In genomic region chr7:105532709-105533460, GRCh38 we compare ENCODE assay signal across 8 cellular contexts. TPM values are rescaled to one million over a fixed set of nuclear protein-coding genes. Genes with fewer than 3 reads are reported as not detected.
DNase-seq lines count a peak whose midpoint lies in the region; ATAC-seq and TF ChIP-seq lines count a peak whose summit lies in the region.

No MANE protein-coding gene starts in this region.

- no peaks in the 10 kb centered on the region for H3K9me3 Mint-ChIP-seq in activated T-cell treated with anti-CD3 and anti-CD28 coated beads, Interleukin-2, amount 50 U/mL, for 4 hours

- intact Hi-C loops in adrenal gland (cut with DNase I) (no loop called here), lower leg skin (cut with DNase I; ENCODE audit: low total_unique reads) (no loop called here), tibial artery (cut with DNase I; ENCODE audit: low total_unique reads) (no loop called here)

- no peak for TF ChIP-seq POLR2A in adrenal gland (IDR thresholded peaks at IDR 0.05)
- no peak for TF ChIP-seq POLR2A in lower leg skin (IDR thresholded peaks at IDR 0.05)

- H3K4me1 Mint-ChIP-seq in activated T-cell treated with anti-CD3 and anti-CD28 coated beads, Interleukin-2, amount 50 U/mL, for 4 hours (ENCODE audit: low read depth): peaks cover 34% of the 10 kb centered on the region

- no peak for ATAC-seq in activated T-cell treated with anti-CD3 and anti-CD28 coated beads, Interleukin-2, amount 50 U/mL, for 4 hours
- ATAC-seq in GM21390 (IDR thresholded peaks at IDR 0.05; ENCODE audit: unreplicated experiment): no peak
- no peak for ATAC-seq in omental fat pad (ENCODE audit: low FRiP score)

- H3K27me3 ChIP-seq in adrenal gland (no peaks in the 10 kb centered on the region), tibial artery (no peaks in the 10 kb centered on the region)

- H3K4me3 Mint-ChIP-seq in activated T-cell treated with anti-CD3 and anti-CD28 coated beads, Interleukin-2, amount 50 U/mL, for 4 hours: peak overlapping the region; percentile 89

- H3K36me3 ChIP-seq in adrenal gland (replicated peaks in 1 of 2): peaks cover 0 to 21% of the 10 kb centered on the region in 2 donors
- H3K36me3 ChIP-seq in tibial artery: peaks cover 4 to 14% (median 11%) of the 10 kb centered on the region in 3 donors

- no peak for DNase-seq in activated T-cell treated with anti-CD3 and anti-CD28 coated beads, Interleukin-2, amount 50 U/mL, for 4 hours
- DNase-seq in activated T-cell treated with anti-CD3 and anti-CD28 coated beads, Interleukin-2, amount 50 U/mL, for 48 hours: no peak
- no peak for DNase-seq in adrenal gland
- no peak for DNase-seq in lower leg skin (ENCODE audit: low spot score in 2 of 2)
- no peak for DNase-seq in tibial artery
- no peak for DNase-seq in germinal center (ENCODE audit: low spot score)
- DNase-seq in omental fat pad (ENCODE audit: low spot score): no peak

- 32 to 43% (median 38%) methylated on average over 10 to 12 of the region's 12 CpGs for WGBS in adrenal gland, 4 donors
- 34% methylated on average over 12 of the region's 12 CpGs for WGBS in lower leg skin, 2 donors

- H3K4me3 ChIP-seq in adrenal gland (peak overlapping the region; percentile 66 to 98 (median 93)), lower leg skin (ENCODE audit: low read depth, poor library complexity, severe bottlenecking) (peak overlapping the region; percentile 96), tibial artery (peak overlapping the region; percentile 91 to 98)

- TF ChIP-seq CTCF in adrenal gland (IDR thresholded peaks at IDR 0.05) (no peak), lower leg skin (IDR thresholded peaks at IDR 0.05) (no peak), tibial artery (IDR thresholded peaks at IDR 0.05) (no peak), omental fat pad (IDR thresholded peaks at IDR 0.05) (no peak)

- peaks cover 6% of the 10 kb centered on the region for H3K36me3 Mint-ChIP-seq in activated T-cell treated with anti-CD3 and anti-CD28 coated beads, Interleukin-2, amount 50 U/mL, for 4 hours (ENCODE audit: insufficient read depth)

- H3K27ac ChIP-seq in adrenal gland: peak overlapping the region in 2 of 5 donors; percentile 79 to 86
- H3K27ac ChIP-seq in tibial artery: peak overlapping the region; percentile 88 to 90

- H3K27me3 Mint-ChIP-seq in activated T-cell treated with anti-CD3 and anti-CD28 coated beads, Interleukin-2, amount 50 U/mL, for 4 hours (ENCODE audit: low read depth): no peaks in the 10 kb centered on the region

- no peaks in the 10 kb centered on the region for H3K9me3 ChIP-seq in adrenal gland (replicated peaks in 1 of 3)
- H3K9me3 ChIP-seq in tibial artery: no peaks in the 10 kb centered on the region

- peaks cover 8 to 15% of the 10 kb centered on the region in 2 donors for H3K4me1 ChIP-seq in adrenal gland (replicated peaks in 1 of 2)
- peaks cover 0 to 22% (median 16%) of the 10 kb centered on the region in 4 donors for H3K4me1 ChIP-seq in tibial artery

RNA-seq across cellular contexts. Expression of gene RINT1, which starts 0.9 kb away (rescaled TPM):
- 10 to 100 TPM; 31.3 to 34.1 (median 31.5) TPM for total RNA-seq in activated T-cell treated with anti-CD3 and anti-CD28 coated beads, Interleukin-2, amount 50 U/mL, for 4 hours
- total RNA-seq in adrenal gland (10 to 100 TPM in 7 of 8 donors, 1 to 10 TPM in 1; 9.8 to 20.2 (median 14.1) TPM), lower leg skin (10 to 100 TPM; 11.2 to 29.1 (median 21.1) TPM), omental fat pad (10 to 100 TPM; 12.7 to 25.7 (median 14.8) TPM)
- 10 to 100 TPM; 16.6 to 25.8 (median 20.1) TPM for polyA plus RNA-seq in adrenal gland

RNA-seq across cellular contexts. Expression of gene PUS7, which starts 10.8 kb away (rescaled TPM):
- 10 to 100 TPM; 34.4 to 53.9 (median 41.4) TPM for total RNA-seq in activated T-cell treated with anti-CD3 and anti-CD28 coated beads, Interleukin-2, amount 50 U/mL, for 4 hours
- 10 to 100 TPM in 1 of 8 donors, 1 to 10 TPM in 7; 3.0 to 11.0 (median 6.0) TPM for total RNA-seq in adrenal gland
- polyA plus RNA-seq in adrenal gland: 10 to 100 TPM in 1 of 3 donors, 1 to 10 TPM in 2; 2.6 to 14.4 (median 3.5) TPM
- total RNA-seq in lower leg skin: 10 to 100 TPM; 14.1 to 20.6 (median 16.3) TPM
- 10 to 100 TPM; 12.6 to 42.3 (median 13.1) TPM for total RNA-seq in omental fat pad

RNA-seq across cellular contexts. Expression of gene EFCAB10, which starts 48.4 kb away (rescaled TPM):
- not detected for total RNA-seq in activated T-cell treated with anti-CD3 and anti-CD28 coated beads, Interleukin-2, amount 50 U/mL, for 4 hours
- total RNA-seq in adrenal gland (not detected), lower leg skin (not detected), omental fat pad (not detected)
- polyA plus RNA-seq in adrenal gland: under 1 TPM in 2 of 3 donors, not detected in 1; 0.10 to 0.27 TPM
